8 cellular contexts compared by ENCODE assay signal in genomic region chr12:47808574-47809380, GRCh38. TPM values are rescaled to one million over a fixed set of nuclear protein-coding genes. Genes with fewer than 3 reads are reported as not detected.
DNase-seq lines count a peak whose midpoint lies in the region; TF ChIP-seq lines count a peak whose summit lies in the region.

No MANE protein-coding gene starts in this region.

- peaks cover 66 to 84% of the 10 kb centered on the region in 2 donors for H3K4me1 ChIP-seq in duodenal mucosa (ENCODE audit: control insufficient read depth in 1 of 2, insufficient read depth in 2 of 2, low read length in 2 of 2)

- H3K4me3 ChIP-seq in WERI-Rb-1 (ENCODE audit: low read depth, low read length): no peak overlapping the region
- peak overlapping the region; percentile 6 to 30 for H3K4me3 ChIP-seq in duodenal mucosa (ENCODE audit: low read depth in 1 of 2, low read length in 2 of 2)

- no peak overlapping the region for H3K4me3 Mint-ChIP-seq in osteocyte (ENCODE audit: unreplicated experiment)

- TF ChIP-seq CTCF in WERI-Rb-1 (IDR thresholded peaks at IDR 0.05; ENCODE audit: low read depth, low read length) (peak; percentile 31; the same call in 1 of the 2 replicates), osteocyte (IDR thresholded peaks at IDR 0.05) (no peak)

- H3K27ac Mint-ChIP-seq in osteocyte (ENCODE audit: unreplicated experiment): peak overlapping the region; percentile 86

- no peaks in the 10 kb centered on the region for H3K27me3 ChIP-seq in WERI-Rb-1 (ENCODE audit: insufficient read depth, low read depth, severe bottlenecking)
- no peaks in the 10 kb centered on the region for H3K27me3 ChIP-seq in duodenal mucosa (ENCODE audit: control insufficient read depth in 1 of 2, insufficient read depth in 2 of 2, low read length in 2 of 2)

- H3K9me3 Mint-ChIP-seq in osteocyte (ENCODE audit: unreplicated experiment): no peaks in the 10 kb centered on the region

- DNase-seq in stimulated activated CD4-positive, alpha-beta T cell treated with anti-CD3 and anti-CD28 coated beads, Interleukin-15, amount 100 ng/mL, for 24 hours: peak; percentile 76
- DNase-seq in stimulated activated CD4-positive, alpha-beta T cell treated with anti-CD3 and anti-CD28 coated beads, Interleukin-12 subunit alpha, Interleukin-12 subunit beta, amount 100 ng/mL, for 4 hours: no peak
- DNase-seq in WERI-Rb-1: no peak
- DNase-seq in osteocyte (ENCODE audit: extremely low spot score, unreplicated experiment): no peak
- no peak for DNase-seq in H4 (ENCODE audit: low spot score)
- no peak for DNase-seq in DMS79 treated with DMSO at 0.1 percent for 48 hours (lab: John Stamatoyannopoulos, UW)
- DNase-seq in NCI-H446 treated with DMSO at 0.1 percent for 48 hours (lab: John Stamatoyannopoulos, UW): no peak

- H3K27ac ChIP-seq in WERI-Rb-1: no peak overlapping the region
- peak overlapping the region; percentile 65 for H3K27ac ChIP-seq in duodenal mucosa (ENCODE audit: low read depth, low read length)

- peak overlapping the region; percentile 31 to 38 for H3K9ac ChIP-seq in duodenal mucosa (ENCODE audit: low read depth in 1 of 2, low read length in 2 of 2)

- H3K36me3 Mint-ChIP-seq in osteocyte (ENCODE audit: unreplicated experiment): peaks cover 7% of the 10 kb centered on the region

- H3K27me3 Mint-ChIP-seq in osteocyte (ENCODE audit: unreplicated experiment): no peaks in the 10 kb centered on the region

- H3K9me3 ChIP-seq in WERI-Rb-1 (ENCODE audit: severe bottlenecking) (no peaks in the 10 kb centered on the region), duodenal mucosa (ENCODE audit: control insufficient read depth in 1 of 2, low read length in 2 of 2) (no peaks in the 10 kb centered on the region)

- H3K36me3 ChIP-seq in WERI-Rb-1 (no peaks in the 10 kb centered on the region), duodenal mucosa (ENCODE audit: control insufficient read depth in 1 of 2, insufficient read depth in 2 of 2, low read length in 2 of 2) (no peaks in the 10 kb centered on the region)

- H3K4me1 Mint-ChIP-seq in osteocyte (ENCODE audit: unreplicated experiment): peaks cover 77% of the 10 kb centered on the region

RNA-seq across cellular contexts. Expression of gene HDAC7, which starts 10.9 kb away (rescaled TPM):
- 114 and 120 TPM in 2 replicates for total RNA-seq in osteocyte
- total RNA-seq in H4 (2014; rRNA removed; shearing (Covaris generic)): 10.0 and 13.7 TPM in 2 replicates

RNA-seq across cellular contexts. Expression of gene SLC48A1, which starts 35.7 kb away (rescaled TPM):
- total RNA-seq in osteocyte: 21.2 and 21.6 TPM in 2 replicates
- 11.9 and 14.0 TPM in 2 replicates for total RNA-seq in H4 (2014; rRNA removed; shearing (Covaris generic))

RNA-seq across cellular contexts. Expression of gene RAPGEF3, which starts 50.1 kb away (rescaled TPM):
- total RNA-seq in osteocyte: 1.2 and 1.9 TPM in 2 replicates
- 2.0 and 3.0 TPM in 2 replicates for total RNA-seq in H4 (2014; rRNA removed; shearing (Covaris generic))
